ENCODE assay signal across 13 cellular contexts in the genomic region with DNA sequence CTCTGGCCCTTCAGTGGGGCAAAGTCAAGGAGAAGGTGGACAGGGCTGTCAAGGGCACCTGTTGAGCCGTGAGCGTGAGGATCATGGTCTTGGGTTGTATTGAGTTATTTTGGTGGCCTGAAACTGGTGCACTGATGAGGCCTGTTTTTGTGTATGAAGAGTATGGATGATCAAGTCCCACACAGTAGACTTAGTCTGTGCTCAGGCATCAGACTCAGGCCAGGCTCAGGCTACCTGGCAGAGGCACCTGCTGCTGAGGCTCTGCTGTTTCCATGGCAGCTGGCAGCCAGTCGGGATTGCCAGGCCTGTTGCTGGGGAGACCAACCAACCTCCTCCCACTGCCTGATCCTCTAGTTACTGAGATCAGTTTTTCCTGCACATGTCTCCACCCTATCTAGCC. TPM values are rescaled to one million over a fixed set of nuclear protein-coding genes. Genes with fewer than 3 reads are reported as not detected.
DNase-seq lines count a peak whose midpoint lies in the region; ATAC-seq and TF ChIP-seq lines count a peak whose summit lies in the region.
"Had no signal": no experiment of that assay in that cellular context is flagged by ENCODE, and none has a peak within 500 bp of the region (broad histone marks: within the 10 kb centered on the region; RNA-seq: fewer than 3 reads in every experiment).

No MANE protein-coding gene starts in this region.

- CTCF ChIA-PET in CD4-positive, alpha-beta T cell (lab: Charles Lee): no interaction called here
- CTCF ChIA-PET in HEK293 (lab: Yijun Ruan, JAX): interaction anchor here (3.0 kb wide), 1 partner anchor 16 kb away, joined by 7 read pairs; no protein-coding TSS in a partner anchor
- CTCF ChIA-PET in activated CD4-positive, alpha-beta T cell treated with anti-CD3 and anti-CD28 coated beads for 36 hours (lab: Charles Lee): interaction anchor here (0.5 kb wide), 1 partner anchor 76 kb away, joined by 3 read pairs; no protein-coding TSS in a partner anchor

- TF ChIP-seq CTCF in CD4-positive, alpha-beta T cell (IDR thresholded peaks at IDR 0.05): no peak
- no peak for TF ChIP-seq CTCF in HEK293 (tag by site-specific recombination; IDR thresholded peaks at IDR 0.05)

- POLR2A ChIA-PET in CD4-positive, alpha-beta T cell (lab: Charles Lee): no interaction called here
- POLR2A ChIA-PET in HEK293 (lab: Yijun Ruan, JAX): no interaction called here
- POLR2A ChIA-PET in activated CD4-positive, alpha-beta T cell treated with anti-CD3 and anti-CD28 coated beads for 36 hours (lab: Charles Lee): no interaction called here

- H3K9me3 Mint-ChIP-seq in CD4-positive, alpha-beta T cell: no peaks in the 10 kb centered on the region
- H3K9me3 Mint-ChIP-seq in activated CD4-positive, alpha-beta T cell treated with anti-CD3 and anti-CD28 coated beads for 36 hours (ENCODE audit: low read depth): no peaks in the 10 kb centered on the region
- H3K9me3 Mint-ChIP-seq in T-helper 2 cell treated with Interferon-gamma antibody and Interleukin-4, amounts not matched to agents 5 μg/mL and 100 μg/mL, for 36 hours: no peaks in the 10 kb centered on the region

- H3K27ac ChIP-seq in CD4-positive, alpha-beta T cell (ENCODE audit: low read depth, low read length): no peak overlapping the region
- no peak overlapping the region for H3K27ac ChIP-seq in HEK293 (ENCODE audit: extremely low read depth, low read depth, low read length)
- H3K27ac ChIP-seq: body of pancreas had no signal

- intact Hi-C loops in CD4-positive, alpha-beta T cell (cut with DNase I, micrococcal nuclease): no loop called here
- intact Hi-C loops in activated CD4-positive, alpha-beta T cell treated with anti-CD3 and anti-CD28 coated beads for 36 hours (cut with DNase I, micrococcal nuclease): no loop called here

- peaks cover 22% of the 10 kb centered on the region for H3K4me1 Mint-ChIP-seq in CD4-positive, alpha-beta T cell (ENCODE audit: low read depth)
- peaks cover 13% of the 10 kb centered on the region for H3K4me1 Mint-ChIP-seq in activated CD4-positive, alpha-beta T cell treated with anti-CD3 and anti-CD28 coated beads for 36 hours
- peaks cover 23% of the 10 kb centered on the region for H3K4me1 Mint-ChIP-seq in T-helper 2 cell treated with Interferon-gamma antibody and Interleukin-4, amounts not matched to agents 5 μg/mL and 100 μg/mL, for 36 hours (ENCODE audit: low read depth)

- ATAC-seq in CD4-positive, alpha-beta T cell (ENCODE audit: poor library complexity): no peak
- no peak for ATAC-seq in GM21423 (IDR thresholded peaks at IDR 0.05; ENCODE audit: unreplicated experiment)
- no peak for ATAC-seq in activated CD4-positive, alpha-beta T cell treated with anti-CD3 and anti-CD28 coated beads for 36 hours
- ATAC-seq: body of pancreas had no signal

- peaks cover 49% of the 10 kb centered on the region for H3K27me3 Mint-ChIP-seq in CD4-positive, alpha-beta T cell
- H3K27me3 Mint-ChIP-seq in activated CD4-positive, alpha-beta T cell treated with anti-CD3 and anti-CD28 coated beads for 36 hours: peaks cover 29% of the 10 kb centered on the region
- peaks cover 35% of the 10 kb centered on the region for H3K27me3 Mint-ChIP-seq in T-helper 2 cell treated with Interferon-gamma antibody and Interleukin-4, amounts not matched to agents 5 μg/mL and 100 μg/mL, for 36 hours (ENCODE audit: low read depth)

- no peak overlapping the region for H3K4me3 ChIP-seq in HEK293 (ENCODE audit: low read depth, low read length)
- H3K4me3 ChIP-seq: body of pancreas had no signal

- peak overlapping the region; percentile 46 for H3K4me3 Mint-ChIP-seq in CD4-positive, alpha-beta T cell
- H3K4me3 Mint-ChIP-seq in activated CD4-positive, alpha-beta T cell treated with anti-CD3 and anti-CD28 coated beads for 36 hours: no peak overlapping the region
- no peak overlapping the region for H3K4me3 Mint-ChIP-seq in T-helper 2 cell treated with Interferon-gamma antibody and Interleukin-4, amounts not matched to agents 5 μg/mL and 100 μg/mL, for 36 hours

- no peak for DNase-seq in CD4-positive, alpha-beta T cell
- peak; percentile 23 for DNase-seq in NCI-H748 treated with DMSO at 0.1 percent for 48 hours (lab: John Stamatoyannopoulos, UW)
- DNase-seq in islet precursor cell: peak; percentile 47
- DNase-seq in activated CD4-positive, alpha-beta T cell treated with anti-CD3 and anti-CD28 coated beads for 36 hours: no peak
- DNase-seq in NCI-H82 treated with DMSO at 0.1 percent for 48 hours (lab: John Stamatoyannopoulos, UW; ENCODE audit: unreplicated experiment): no peak
- DNase-seq in T-helper 2 cell treated with Interferon-gamma antibody and Interleukin-4, amounts not matched to agents 5 μg/mL and 100 μg/mL, for 36 hours (ENCODE audit: low spot score): no peak
- DNase-seq: EL; NK-92 treated with Interleukin-12 subunit alpha and Interleukin-12 subunit beta, amount 100 ng/mL, for 24 hours; stimulated activated CD4-positive, alpha-beta T cell treated with anti-CD3 and anti-CD28 coated beads, Interleukin-2, amount 100 ng/mL, for 24 hours; trophoblast cell had no signal

- no peaks in the 10 kb centered on the region for H3K36me3 Mint-ChIP-seq in CD4-positive, alpha-beta T cell (ENCODE audit: low read depth)
- H3K36me3 Mint-ChIP-seq in activated CD4-positive, alpha-beta T cell treated with anti-CD3 and anti-CD28 coated beads for 36 hours (ENCODE audit: low read depth): no peaks in the 10 kb centered on the region
- no peaks in the 10 kb centered on the region for H3K36me3 Mint-ChIP-seq in T-helper 2 cell treated with Interferon-gamma antibody and Interleukin-4, amounts not matched to agents 5 μg/mL and 100 μg/mL, for 36 hours (ENCODE audit: low read depth)

- no peaks in the 10 kb centered on the region for H3K9me3 ChIP-seq in CD4-positive, alpha-beta T cell (ENCODE audit: control insufficient read depth, low read length)
- H3K9me3 ChIP-seq in HEK293 (ENCODE audit: control insufficient read depth, insufficient read depth, low read depth, low read length): no peaks in the 10 kb centered on the region
- H3K9me3 ChIP-seq: body of pancreas had no signal

- H3K4me1 ChIP-seq in HEK293 (ENCODE audit: control insufficient read depth, insufficient read depth, low read length): peaks cover 7% of the 10 kb centered on the region

- no peak overlapping the region for H3K27ac Mint-ChIP-seq in CD4-positive, alpha-beta T cell
- no peak overlapping the region for H3K27ac Mint-ChIP-seq in activated CD4-positive, alpha-beta T cell treated with anti-CD3 and anti-CD28 coated beads for 36 hours
- H3K27ac Mint-ChIP-seq in T-helper 2 cell treated with Interferon-gamma antibody and Interleukin-4, amounts not matched to agents 5 μg/mL and 100 μg/mL, for 36 hours: no peak overlapping the region

- peaks cover 37% of the 10 kb centered on the region for H3K27me3 ChIP-seq in CD4-positive, alpha-beta T cell (ENCODE audit: control insufficient read depth, insufficient read depth, low read length)

- no peaks in the 10 kb centered on the region for H3K36me3 ChIP-seq in HEK293 (ENCODE audit: control insufficient read depth in 2 of 2, insufficient read depth in 1 of 2, low read length in 2 of 2)

TF ChIP-seq in HEK293, 187 proteins besides CTCF, POLR2A, EP300 and RAD21:
- peak; percentile 72; the same call in 1 of the 2 replicates for TF ChIP-seq SCRT1 (tag by site-specific recombination; IDR thresholded peaks at IDR 0.05; ENCODE audit: borderline replicate concordance)
- peak; percentile 84 for TF ChIP-seq SCRT2 (tag by site-specific recombination; IDR thresholded peaks at IDR 0.05)
- no peak for TF ChIP-seq ZNF473 (tag by site-specific recombination; IDR thresholded peaks at IDR 0.05)

RNA-seq across cellular contexts. Expression of gene JPH4, which starts 5.2 kb away (rescaled TPM):
- not detected for total RNA-seq in CD4-positive, alpha-beta T cell
- not detected for total RNA-seq in activated CD4-positive, alpha-beta T cell treated with anti-CD3 and anti-CD28 coated beads for 36 hours

RNA-seq across cellular contexts. Expression of gene AP1G2, which starts 5.8 kb away (rescaled TPM):
- total RNA-seq in CD4-positive, alpha-beta T cell: 100 to 1,000 TPM; 193 to 198 TPM
- 100 to 1,000 TPM; 162 to 166 TPM for total RNA-seq in activated CD4-positive, alpha-beta T cell treated with anti-CD3 and anti-CD28 coated beads for 36 hours

RNA-seq across cellular contexts. Expression of gene THTPA, which starts 17.3 kb away (rescaled TPM):
- total RNA-seq in CD4-positive, alpha-beta T cell: 10 to 100 TPM; 13.0 to 13.4 TPM
- 1 to 10 TPM; 8.3 to 8.5 TPM for total RNA-seq in activated CD4-positive, alpha-beta T cell treated with anti-CD3 and anti-CD28 coated beads for 36 hours

RNA-seq across cellular contexts. Expression of gene ZFHX2, which starts 21.8 kb away (rescaled TPM):
- total RNA-seq in CD4-positive, alpha-beta T cell: under 1 TPM; 0.19 to 0.22 TPM
- total RNA-seq in activated CD4-positive, alpha-beta T cell treated with anti-CD3 and anti-CD28 coated beads for 36 hours: 1 to 10 TPM; 1.0 to 1.3 TPM

Comparison
In these comparisons a context has a peak if more than half of its experiments do, and no peak if none do; other contexts are left out.
1. DNase-seq: peak in NCI-H748 treated with DMSO at 0.1 percent for 48 hours (single experiment) and islet precursor cell (single experiment); none in CD4-positive, alpha-beta T cell (0 of 10), activated CD4-positive, alpha-beta T cell treated with anti-CD3 and anti-CD28 coated beads for 36 hours (single experiment), NCI-H82 treated with DMSO at 0.1 percent for 48 hours (single experiment) and T-helper 2 cell treated with Interferon-gamma antibody and Interleukin-4, amounts not matched to agents 5 μg/mL and 100 μg/mL, for 36 hours (single experiment).